1 cellular context compared by ENCODE assay signal in genomic region chr11:128735935-128736610, GRCh38.
TF ChIP-seq lines count a peak whose summit lies in the region.

No MANE protein-coding gene starts in this region.

TF ChIP-seq in GM12878, 131 proteins besides CTCF, POLR2A, EP300 and RAD21 (continued from another document):
- TF ChIP-seq CUX1 (IDR thresholded peaks at IDR 0.05; ENCODE audit: insufficient replicate concordance, low read depth, low read length): peak; percentile 92
- TF ChIP-seq ZSCAN29 (IDR thresholded peaks at IDR 0.05): no peak
- TF ChIP-seq WRNIP1 (IDR thresholded peaks at IDR 0.05; ENCODE audit: borderline replicate concordance, low read depth, low read length): no peak
- 0 out of 2 replicates have a peak, but pooled peaks have one; percentile 30 for TF ChIP-seq POLR2AphosphoS5 (IDR thresholded peaks at IDR 0.05; ENCODE audit: low read length)
- no peak for TF ChIP-seq SUPT20H (IDR thresholded peaks at IDR 0.05; ENCODE audit: borderline replicate concordance, control insufficient read depth, low read depth, low read length)
- no peak for TF ChIP-seq RB1 (IDR thresholded peaks at IDR 0.05; ENCODE audit: borderline replicate concordance)
